Comparison of ENCODE assay signal across 8 cellular contexts in the genomic region with DNA sequence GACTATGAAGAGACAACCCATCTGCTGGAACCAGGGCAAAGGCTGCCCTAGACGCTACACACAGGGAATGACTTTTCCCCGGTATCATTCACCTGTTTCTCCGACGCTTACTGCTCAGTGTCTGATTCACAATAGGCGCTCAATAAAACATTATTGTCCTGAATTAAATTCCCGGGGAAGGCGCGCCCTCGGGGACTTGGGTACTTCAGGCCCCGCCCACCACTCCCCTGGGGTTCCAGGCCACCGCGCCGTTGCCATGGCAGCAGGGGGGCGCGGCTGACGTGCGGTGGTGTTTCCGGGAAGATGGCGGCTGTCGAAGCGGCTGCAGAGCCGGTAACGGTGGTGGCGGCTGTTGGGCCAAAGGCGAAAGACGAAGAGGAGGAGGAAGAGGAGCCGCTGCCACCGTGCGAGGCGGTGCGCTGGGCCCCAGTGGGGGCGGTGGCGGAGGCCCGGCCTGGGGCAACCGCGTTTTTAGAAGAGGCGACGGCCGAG. TPM values are rescaled to one million over a fixed set of nuclear protein-coding genes. Genes with fewer than 3 reads are reported as not detected.
DNase-seq lines count a peak whose midpoint lies in the region; ATAC-seq and TF ChIP-seq lines count a peak whose summit lies in the region.

Gene RUNDC1 (plus strand): TSS at position 292 of the 492 bp plus-strand sequence. CDS start 12 bp downstream, at position 304.

- peak within 1 kb of the TSS; percentile 91 for H3K9ac ChIP-seq in HCT116 (ENCODE audit: low read length)

- H3K27me3 ChIP-seq in HCT116 (ENCODE audit: insufficient read depth, low read length) (no peaks in the 10 kb centered on the region), cardiac muscle cell (no peaks in the 10 kb centered on the region), tibial nerve (no peaks in the 10 kb centered on the region)

- WGBS in tibial nerve, 2 donors = 0 to 1% methylated on average over 22 to 39 of the region's 39 CpGs

- peak within 1 kb of the TSS; percentile 93 for H3K4me2 ChIP-seq in HCT116 (ENCODE audit: low read length)

- ATAC-seq in HCT116 = peak; percentile 84
- ATAC-seq in activated naive CD8-positive, alpha-beta T cell treated with anti-CD3 and anti-CD28 coated beads, Interleukin-2, amount 10 ng/mL, durations not matched to agents 7 days and 5 days (ENCODE audit: low read depth) = peak; percentile 76

- no peak within 1 kb of the TSS for H2AFZ ChIP-seq in HCT116 (ENCODE audit: low read depth, low read length, poor library complexity, severe bottlenecking)

- TF ChIP-seq POLR2A in HCT116 (IDR thresholded peaks at IDR 0.05; ENCODE audit: borderline replicate concordance, extremely low read depth, insufficient read depth, insufficient read length) = no peak
- peak in 1 of 2 donors; percentile 42 for TF ChIP-seq POLR2A in tibial nerve (IDR thresholded peaks at IDR 0.05)

- peaks cover 13 to 28% of the 10 kb centered on the region in 2 experiments for H3K4me1 ChIP-seq in HCT116 (ENCODE audit: control insufficient read depth in 1 of 2, insufficient read depth in 2 of 2, low read length in 2 of 2)
- H3K4me1 ChIP-seq in cardiac muscle cell (ENCODE audit: low read depth) = peaks cover 20% of the 10 kb centered on the region
- peaks cover 0 to 25% (median 17%) of the 10 kb centered on the region in 4 donors for H3K4me1 ChIP-seq in tibial nerve

- H3K4me3 ChIP-seq in HCT116 (replicated peaks in 1 of 2; ENCODE audit: low read depth in 1 of 2, low read length in 2 of 2) (peak within 1 kb of the TSS; percentile 88 to 96), cardiac muscle cell (peak within 1 kb of the TSS; percentile 94), tibial nerve (peak within 1 kb of the TSS; percentile 58 to 92 (median 82))

- CTCF ChIA-PET in HCT116 (lab: Charles Lee) = interaction anchor here (0.9 to 1.0 kb wide), 2 partner anchors 15 to 18 kb away, joined by 3 to 7 read pairs; partner anchors contain the start of gene RPL27

- TF ChIP-seq EP300 in tibial nerve (IDR thresholded peaks at IDR 0.05) = peak; percentile 44 to 71

- RAD21 ChIA-PET in HCT116 (lab: Charles Lee; ENCODE audit: low non-redundant PET in 1 of 2, low total read pairs in 2 of 2, uncharacterized antibody in 2 of 2, unreplicated experiment in 2 of 2) = no interaction called here

- TF ChIP-seq RAD21 in HCT116 (IDR thresholded peaks at IDR 0.05; ENCODE audit: low read depth) = no peak

- peaks cover 31% of the 10 kb centered on the region for H3K79me2 ChIP-seq in HCT116 (ENCODE audit: insufficient read depth, low read length)

- H3K36me3 ChIP-seq in HCT116 (ENCODE audit: control insufficient read depth in 1 of 2, insufficient read depth in 2 of 2, low read length in 2 of 2) = peaks cover 3 to 6% of the 10 kb centered on the region in 2 experiments; a peak in 1 of 4 replicates
- H3K36me3 ChIP-seq in cardiac muscle cell = peaks cover 4% of the 10 kb centered on the region
- H3K36me3 ChIP-seq in tibial nerve = peaks cover 0 to 5% (median 0%) of the 10 kb centered on the region in 3 donors

- intact Hi-C loops in HCT116 (cut with micrococcal nuclease) = no loop called here

- DNase-seq in EH (ENCODE audit: low read depth) (peak; percentile 90), HCT116 (ENCODE audit: low read depth, low spot score) (peak; percentile 59), NCI-H1092 (lab: John Stamatoyannopoulos, UW) (peak; percentile 89), SW 1271 (lab: John Stamatoyannopoulos, UW) (peak; percentile 45 to 73), cardiac muscle cell (ENCODE audit: low read depth in 1 of 2, low spot score in 1 of 2) (peak; percentile 90 to 95), pons (ENCODE audit: low spot score) (peak; percentile 77), tibial nerve (ENCODE audit: low spot score in 2 of 2) (peak; percentile 86 to 90)
- DNase-seq in activated naive CD8-positive, alpha-beta T cell treated with anti-CD3 and anti-CD28 coated beads, Interleukin-2, amount 10 ng/mL, durations not matched to agents 7 days and 5 days = peak; percentile 95

- no peaks in the 10 kb centered on the region for H3K9me3 Mint-ChIP-seq in activated naive CD8-positive, alpha-beta T cell treated with anti-CD3 and anti-CD28 coated beads, Interleukin-2, amount 10 ng/mL, durations not matched to agents 7 days and 5 days

- TF ChIP-seq CTCF in HCT116 (IDR thresholded peaks at IDR 0.05 in 2 of 3, conservative IDR thresholded peaks at IDR 0.05 in 1 of 3; ENCODE audit: borderline replicate concordance in 1 of 3, insufficient read depth in 1 of 3, low read depth in 2 of 3, low read length in 2 of 3) = no peak
- TF ChIP-seq CTCF in cardiac muscle cell (IDR thresholded peaks at IDR 0.05; ENCODE audit: low read depth, low read length) = no peak
- peak in 1 of 5 experiments; percentile 23 for TF ChIP-seq CTCF in tibial nerve (IDR thresholded peaks at IDR 0.05)

- peak within 1 kb of the TSS; percentile 97 for H3K27ac Mint-ChIP-seq in activated naive CD8-positive, alpha-beta T cell treated with anti-CD3 and anti-CD28 coated beads, Interleukin-2, amount 10 ng/mL, durations not matched to agents 7 days and 5 days

- H3K27ac ChIP-seq in HCT116 (ENCODE audit: low read depth, low read length) = peak within 1 kb of the TSS; percentile 90
- H3K27ac ChIP-seq in cardiac muscle cell = peak within 1 kb of the TSS; percentile 100
- H3K27ac ChIP-seq in tibial nerve = peak within 1 kb of the TSS; percentile 2 to 86 (median 79)

- H3K9me2 ChIP-seq in HCT116 (ENCODE audit: insufficient read depth) = no peaks in the 10 kb centered on the region

- BruUV-seq in HCT116 (replicated peaks; lab: Mats Ljungman, UMichigan) = no TSS peak

- H3K27me3 Mint-ChIP-seq in activated naive CD8-positive, alpha-beta T cell treated with anti-CD3 and anti-CD28 coated beads, Interleukin-2, amount 10 ng/mL, durations not matched to agents 7 days and 5 days = peaks cover 3% of the 10 kb centered on the region

- H3K36me3 Mint-ChIP-seq in activated naive CD8-positive, alpha-beta T cell treated with anti-CD3 and anti-CD28 coated beads, Interleukin-2, amount 10 ng/mL, durations not matched to agents 7 days and 5 days = peaks cover 11% of the 10 kb centered on the region

- POLR2A ChIA-PET in HCT116 (lab: Charles Lee) = interaction anchor here (1.0 to 1.3 kb wide), 2 partner anchors 15 to 18 kb away, joined by 4 to 7 read pairs; partner anchors contain the start of gene RPL27
- POLR2A ChIA-PET in activated naive CD8-positive, alpha-beta T cell treated with anti-CD3 and anti-CD28 coated beads, Interleukin-2, amount 10 ng/mL, durations not matched to agents 7 days and 5 days (lab: Charles Lee) = interaction anchor here (0.7 to 1.6 kb wide), 6 partner anchors 18 to 388 kb away, joined by 3 to 12 read pairs (median 4); partner anchors contain the start of genes BECN1 and RPL27

- no peaks in the 10 kb centered on the region for H4K20me1 ChIP-seq in HCT116 (ENCODE audit: insufficient read depth)

- peak within 1 kb of the TSS; percentile 99 for H3K4me3 Mint-ChIP-seq in activated naive CD8-positive, alpha-beta T cell treated with anti-CD3 and anti-CD28 coated beads, Interleukin-2, amount 10 ng/mL, durations not matched to agents 7 days and 5 days

- H3K9me3 ChIP-seq in HCT116 (ENCODE audit: control insufficient read depth in 1 of 2, insufficient read depth in 1 of 2, low read depth in 1 of 2, low read length in 2 of 2) = no peaks in the 10 kb centered on the region
- H3K9me3 ChIP-seq in cardiac muscle cell (ENCODE audit: low read depth) = no peaks in the 10 kb centered on the region
- no peaks in the 10 kb centered on the region for H3K9me3 ChIP-seq in tibial nerve

- H3K4me1 Mint-ChIP-seq in activated naive CD8-positive, alpha-beta T cell treated with anti-CD3 and anti-CD28 coated beads, Interleukin-2, amount 10 ng/mL, durations not matched to agents 7 days and 5 days = peaks cover 32% of the 10 kb centered on the region

TF ChIP-seq in HCT116, 20 proteins besides CTCF, POLR2A, EP300 and RAD21 (continues in another document):
- TF ChIP-seq POLR2AphosphoS5 (IDR thresholded peaks at IDR 0.05; ENCODE audit: low read depth, low read length) (peak; percentile 68), ZBTB33 (IDR thresholded peaks at IDR 0.05; ENCODE audit: extremely low read depth, insufficient replicate concordance, low read length) (no peak), JUND (IDR thresholded peaks at IDR 0.05) (no peak), EZH2 (IDR thresholded peaks at IDR 0.05) (no peak), CEBPB (IDR thresholded peaks at IDR 0.05; ENCODE audit: low read depth) (no peak), ELF1 (IDR thresholded peaks at IDR 0.05; ENCODE audit: borderline replicate concordance, low read depth) (peak; percentile 69; the same call in 1 of the 2 replicates), SIN3A (IDR thresholded peaks at IDR 0.05; ENCODE audit: low read depth) (0 out of 2 replicates have a peak, but pooled peaks have one; percentile 73), ZNF274 (IDR thresholded peaks at IDR 0.05; ENCODE audit: low read depth, low read length) (no peak)
- TF ChIP-seq, protein P1, sequence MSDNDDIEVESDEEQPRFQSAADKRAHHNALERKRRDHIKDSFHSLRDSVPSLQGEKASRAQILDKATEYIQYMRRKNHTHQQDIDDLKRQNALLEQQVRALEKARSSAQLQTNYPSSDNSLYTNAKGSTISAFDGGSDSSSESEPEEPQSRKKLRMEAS (IDR thresholded peaks at IDR 0.05) = peak; percentile 50; the same call in 1 of the 2 replicates

RNA-seq across cellular contexts. Expression of gene RUNDC1, which starts in this region (rescaled TPM):
- total RNA-seq in HCT116 (2021; ENCODE audit: unreplicated experiment) (13.0 TPM), cardiac muscle cell (20.5 and 28.8 TPM in 2 replicates), tibial nerve (10 to 100 TPM; 10.7 to 15.6 (median 12.9) TPM)
- 9.8 and 10.2 TPM in 2 replicates for polyA plus RNA-seq in HCT116 (2012)
- 10 to 100 TPM; 16.5 to 17.8 TPM for total RNA-seq in activated naive CD8-positive, alpha-beta T cell treated with anti-CD3 and anti-CD28 coated beads, Interleukin-2, amount 10 ng/mL, durations not matched to agents 7 days and 5 days
- polyA plus RNA-seq in cardiac muscle cell = 33.8 and 39.0 TPM in 2 replicates

Comparison
In these comparisons a context has a peak if more than half of its experiments do, and no peak if none do; other contexts are left out.
1. Peak in every context shown above with its lines: DNase-seq, ATAC-seq, H3K4me3 ChIP-seq and H3K27ac ChIP-seq.